25 cellular contexts compared by ENCODE assay signal in genomic region chr10:12416396-12417090, GRCh38.
DNase-seq lines count a peak whose midpoint lies in the region; ATAC-seq and TF ChIP-seq lines count a peak whose summit lies in the region.
"Had no signal": no experiment of that assay in that cellular context is flagged by ENCODE, and none has a peak within 500 bp of the region (broad histone marks: within the 10 kb centered on the region; RNA-seq: fewer than 3 reads in every experiment).

No MANE protein-coding gene starts in this region.

- DNase-seq in Peyer's patch: peak in 2 of 3 donors; percentile 34 to 42
- DNase-seq in right atrium auricular region (ENCODE audit: low spot score): peak; percentile 66
- DNase-seq in NCI-H1694 treated with DMSO at 0.1 percent for 48 hours (lab: John Stamatoyannopoulos, UW): no peak
- no peak for DNase-seq in activated CD4-positive, alpha-beta T cell treated with anti-CD3 and anti-CD28 coated beads, Interleukin-2, amount 50 U/mL, for 4 hours
- no peak for DNase-seq in NCI-H1930 (lab: John Stamatoyannopoulos, UW)
- DNase-seq: activated CD4-positive, alpha-beta T cell treated with anti-CD3 and anti-CD28 coated beads, Interleukin-2, amount 10 ng/mL, durations not matched to agents 7 days and 5 days; activated CD8-positive, alpha-beta memory T cell treated with anti-CD3 and anti-CD28 coated beads, Interleukin-2, amount 10 ng/mL, durations not matched to agents 7 days and 5 days; activated naive CD4-positive, alpha-beta T cell treated with anti-CD3 and anti-CD28 coated beads, Interleukin-2, amount 10 ng/mL, durations not matched to agents 7 days and 5 days; amygdala; caudate nucleus; COR-L47; DND-41; head of caudate nucleus; NCI-H146; NCI-H2171 treated with DMSO at 0.1 percent for 48 hours; NCI-H526; sigmoid colon; stimulated activated CD8-positive, alpha-beta memory T cell treated with anti-CD3 and anti-CD28 coated beads, Interleukin-4, amount 100 ng/mL, for 48 hours; substantia nigra had no signal

- no peaks in the 10 kb centered on the region for H3K9me3 Mint-ChIP-seq in dendritic cell treated with granulocyte-macrophage colony-stimulating factor and Interleukin-4, amounts not matched to agents 40 ng/mL and 50 ng/mL, for 4 days
- peaks cover 4% of the 10 kb centered on the region for H3K9me3 Mint-ChIP-seq in stimulated activated memory B cell treated with anti-CD40 and anti-IgM and Interleukin-4, amounts not matched to agents 10 μg/mL and 1 μg/mL and 100 μg/mL, for 72 hours

- H3K36me3 ChIP-seq in Peyer's patch: no peaks in the 10 kb centered on the region
- no peaks in the 10 kb centered on the region for H3K36me3 ChIP-seq in right atrium auricular region
- H3K36me3 ChIP-seq: sigmoid colon had no signal

- peaks cover 6% of the 10 kb centered on the region for H3K36me3 Mint-ChIP-seq in dendritic cell treated with granulocyte-macrophage colony-stimulating factor and Interleukin-4, amounts not matched to agents 40 ng/mL and 50 ng/mL, for 4 days (ENCODE audit: low read depth)
- H3K36me3 Mint-ChIP-seq in stimulated activated memory B cell treated with anti-CD40 and anti-IgM and Interleukin-4, amounts not matched to agents 10 μg/mL and 1 μg/mL and 100 μg/mL, for 72 hours: peaks cover 10% of the 10 kb centered on the region

- no peak overlapping the region for H3K27ac Mint-ChIP-seq in dendritic cell treated with granulocyte-macrophage colony-stimulating factor and Interleukin-4, amounts not matched to agents 40 ng/mL and 50 ng/mL, for 4 days
- peak overlapping the region; percentile 10 for H3K27ac Mint-ChIP-seq in stimulated activated memory B cell treated with anti-CD40 and anti-IgM and Interleukin-4, amounts not matched to agents 10 μg/mL and 1 μg/mL and 100 μg/mL, for 72 hours
- H3K27ac Mint-ChIP-seq: activated CD4-positive, alpha-beta T cell treated with anti-CD3 and anti-CD28 coated beads, Interleukin-2, amount 10 ng/mL, durations not matched to agents 7 days and 5 days; activated CD8-positive, alpha-beta memory T cell treated with anti-CD3 and anti-CD28 coated beads, Interleukin-2, amount 10 ng/mL, durations not matched to agents 7 days and 5 days; activated naive CD4-positive, alpha-beta T cell treated with anti-CD3 and anti-CD28 coated beads, Interleukin-2, amount 10 ng/mL, durations not matched to agents 7 days and 5 days; T-helper 1 cell treated with Interleukin-12 subunit alpha and Interleukin-12 subunit beta and Interleukin-4 antibody, amounts not matched to agents 30 μg/mL and 1 μg/mL, for 36 hours had no signal

- TF ChIP-seq CTCF in Peyer's patch (IDR thresholded peaks at IDR 0.05) (no peak), right atrium auricular region (IDR thresholded peaks at IDR 0.05) (no peak)

- H3K27me3 ChIP-seq in Peyer's patch (no peaks in the 10 kb centered on the region), right atrium auricular region (no peaks in the 10 kb centered on the region)
- H3K27me3 ChIP-seq: sigmoid colon had no signal

- H3K4me1 ChIP-seq in Peyer's patch (peaks cover 0 to 20% (median 0%) of the 10 kb centered on the region in 4 donors), right atrium auricular region (peaks cover 0 to 39% of the 10 kb centered on the region in 2 donors)

- H3K4me3 ChIP-seq in Peyer's patch (no peak overlapping the region), right atrium auricular region (no peak overlapping the region)
- H3K4me3 ChIP-seq: sigmoid colon had no signal

- H3K9me3 ChIP-seq in Peyer's patch (no peaks in the 10 kb centered on the region), right atrium auricular region (no peaks in the 10 kb centered on the region)
- H3K9me3 ChIP-seq: sigmoid colon had no signal

- no peaks in the 10 kb centered on the region for H3K27me3 Mint-ChIP-seq in dendritic cell treated with granulocyte-macrophage colony-stimulating factor and Interleukin-4, amounts not matched to agents 40 ng/mL and 50 ng/mL, for 4 days
- H3K27me3 Mint-ChIP-seq in stimulated activated memory B cell treated with anti-CD40 and anti-IgM and Interleukin-4, amounts not matched to agents 10 μg/mL and 1 μg/mL and 100 μg/mL, for 72 hours: no peaks in the 10 kb centered on the region
- H3K27me3 Mint-ChIP-seq: activated CD4-positive, alpha-beta T cell treated with anti-CD3 and anti-CD28 coated beads, Interleukin-2, amount 10 ng/mL, durations not matched to agents 7 days and 5 days; activated naive CD4-positive, alpha-beta T cell treated with anti-CD3 and anti-CD28 coated beads, Interleukin-2, amount 10 ng/mL, durations not matched to agents 7 days and 5 days had no signal

- intact Hi-C loops in dendritic cell treated with granulocyte-macrophage colony-stimulating factor and Interleukin-4, amounts not matched to agents 40 ng/mL and 50 ng/mL, for 4 days (cut with micrococcal nuclease): no loop called here

- peaks cover 30% of the 10 kb centered on the region for H3K4me1 Mint-ChIP-seq in dendritic cell treated with granulocyte-macrophage colony-stimulating factor and Interleukin-4, amounts not matched to agents 40 ng/mL and 50 ng/mL, for 4 days (ENCODE audit: low read depth)
- peaks cover 62% of the 10 kb centered on the region for H3K4me1 Mint-ChIP-seq in stimulated activated memory B cell treated with anti-CD40 and anti-IgM and Interleukin-4, amounts not matched to agents 10 μg/mL and 1 μg/mL and 100 μg/mL, for 72 hours

- no peak for TF ChIP-seq POLR2A in Peyer's patch (IDR thresholded peaks at IDR 0.05)

- H3K4me3 Mint-ChIP-seq in dendritic cell treated with granulocyte-macrophage colony-stimulating factor and Interleukin-4, amounts not matched to agents 40 ng/mL and 50 ng/mL, for 4 days: peak overlapping the region; percentile 46
- no peak overlapping the region for H3K4me3 Mint-ChIP-seq in stimulated activated memory B cell treated with anti-CD40 and anti-IgM and Interleukin-4, amounts not matched to agents 10 μg/mL and 1 μg/mL and 100 μg/mL, for 72 hours
- H3K4me3 Mint-ChIP-seq: activated CD4-positive, alpha-beta T cell treated with anti-CD3 and anti-CD28 coated beads, Interleukin-2, amount 10 ng/mL, durations not matched to agents 7 days and 5 days; activated CD8-positive, alpha-beta memory T cell treated with anti-CD3 and anti-CD28 coated beads, Interleukin-2, amount 10 ng/mL, durations not matched to agents 7 days and 5 days; activated naive CD4-positive, alpha-beta T cell treated with anti-CD3 and anti-CD28 coated beads, Interleukin-2, amount 10 ng/mL, durations not matched to agents 7 days and 5 days; T-helper 1 cell treated with Interleukin-12 subunit alpha and Interleukin-12 subunit beta and Interleukin-4 antibody, amounts not matched to agents 30 μg/mL and 1 μg/mL, for 36 hours had no signal

- H3K27ac ChIP-seq in Peyer's patch (no peak overlapping the region), right atrium auricular region (no peak overlapping the region)
- H3K27ac ChIP-seq: KMS-11 had no signal

- no peak for ATAC-seq in stimulated activated memory B cell treated with anti-CD40 and anti-IgM and Interleukin-4, amounts not matched to agents 10 μg/mL and 1 μg/mL and 100 μg/mL, for 72 hours
- no peak for ATAC-seq in HG03521 (IDR thresholded peaks at IDR 0.05; ENCODE audit: unreplicated experiment)
- ATAC-seq: activated CD8-positive, alpha-beta memory T cell treated with anti-CD3 and anti-CD28 coated beads, Interleukin-2, amount 10 ng/mL, durations not matched to agents 7 days and 5 days; Panc1 had no signal

Comparison
In these comparisons a context has a peak if more than half of its experiments do, and no peak if none do; other contexts are left out.
1. DNase-seq: peak in Peyer's patch (2 of 3) and right atrium auricular region (single experiment); none in NCI-H1694 treated with DMSO at 0.1 percent for 48 hours (single experiment), activated CD4-positive, alpha-beta T cell treated with anti-CD3 and anti-CD28 coated beads, Interleukin-2, amount 50 U/mL, for 4 hours (0 of 2) and NCI-H1930 (0 of 2).